In genomic region chr6:40077315-40077714, GRCh38 we compare ENCODE assay signal across 29 cellular contexts.
"Had no signal": no experiment of that assay in that cellular context is flagged by ENCODE, and none has a peak within 500 bp of the region (broad histone marks: within the 10 kb centered on the region; RNA-seq: fewer than 3 reads in every experiment).

No MANE protein-coding gene starts in this region.

- H3K4me1 Mint-ChIP-seq: activated CD4-positive, alpha-beta T cell treated with anti-CD3 and anti-CD28 coated beads, Interleukin-2, amount 10 ng/mL, durations not matched to agents 24 days and 14 days; activated naive CD8-positive, alpha-beta T cell treated with anti-CD3 and anti-CD28 coated beads, Interleukin-2, amount 10 ng/mL, durations not matched to agents 7 days and 5 days; activated T-helper 17 cell treated with anti-CD3 and anti-CD28 coated beads, Interleukin-2, amount 50 U/mL, for 72 hours had no signal

- H3K9ac ChIP-seq: KMS-11, SK-N-SH had no signal

- H3K4me2 ChIP-seq: KMS-11, SK-N-SH had no signal

- H3K27me3 ChIP-seq: body of pancreas, Peyer's patch, SJSA1 had no signal

- H3K9me3 Mint-ChIP-seq: activated CD4-positive, alpha-beta T cell treated with anti-CD3 and anti-CD28 coated beads, Interleukin-2, amount 10 ng/mL, durations not matched to agents 24 days and 14 days; activated CD8-positive, alpha-beta T cell treated with anti-CD3 and anti-CD28 coated beads for 36 hours; activated naive CD8-positive, alpha-beta T cell treated with anti-CD3 and anti-CD28 coated beads, Interleukin-2, amount 10 ng/mL, durations not matched to agents 7 days and 5 days; activated T-helper 17 cell treated with anti-CD3 and anti-CD28 coated beads, Interleukin-2, amount 50 U/mL, for 72 hours; T-helper 1 cell treated with Interleukin-12 subunit alpha and Interleukin-12 subunit beta and Interleukin-4 antibody, amounts not matched to agents 30 μg/mL and 1 μg/mL, for 36 hours; T-helper 2 cell treated with Interferon-gamma antibody and Interleukin-4, amounts not matched to agents 5 μg/mL and 100 μg/mL, for 36 hours had no signal

- H3K36me3 Mint-ChIP-seq: activated naive CD8-positive, alpha-beta T cell treated with anti-CD3 and anti-CD28 coated beads, Interleukin-2, amount 10 ng/mL, durations not matched to agents 7 days and 5 days had no signal

- H3K9me3 ChIP-seq: body of pancreas, Peyer's patch, SJSA1, SK-N-SH had no signal

- DNase-seq: activated CD4-positive, alpha-beta T cell treated with anti-CD3 and anti-CD28 coated beads, Interleukin-2, amount 10 ng/mL, durations not matched to agents 24 days and 14 days; activated CD4-positive, alpha-beta T cell treated with anti-CD3 and anti-CD28 coated beads, Interleukin-2, amount 50 U/mL, for 4 hours; activated CD8-positive, alpha-beta T cell treated with anti-CD3 and anti-CD28 coated beads for 36 hours; activated effector memory CD4-positive, alpha-beta T cell treated with anti-CD3 and anti-CD28 coated beads, Interleukin-2, amount 50 U/mL, for 16 hours; activated naive CD4-positive, alpha-beta T cell; activated naive CD4-positive, alpha-beta T cell treated with anti-CD3 and anti-CD28 coated beads, Interleukin-2, amount 50 U/mL, for 16 hours; activated naive CD8-positive, alpha-beta T cell treated with anti-CD3 and anti-CD28 coated beads, Interleukin-2, amount 10 ng/mL, durations not matched to agents 7 days and 5 days; activated T-cell treated with anti-CD3 and anti-CD28 coated beads, Interleukin-2, amount 50 U/mL, for 1 hour; activated T-cell treated with anti-CD3 and anti-CD28 coated beads, Interleukin-2, amount 50 U/mL, for 72 hours; body of pancreas; central memory CD4-positive, alpha-beta T cell; NCI-H1105; NCI-H1417 treated with DMSO at 0.1 percent for 48 hours; NCI-H187 treated with DMSO at 0.1 percent for 48 hours; NCI-H2081; NCI-H345; NCI-H526; NCI-H748 treated with DMSO at 0.1 percent for 48 hours; NK-92 treated with Interleukin-12 subunit alpha and Interleukin-12 subunit beta, amount 100 ng/mL, for 24 hours; PC-3; Peyer's patch; RPMI8226; SHP77 treated with DMSO at 0.1 percent for 48 hours; SK-N-SH had no signal

- H3K4me3 ChIP-seq: body of pancreas, Peyer's patch, SJSA1 had no signal

- H3K4me1 ChIP-seq: body of pancreas, Peyer's patch, SJSA1 had no signal

- H3K27ac ChIP-seq: body of pancreas, KMS-11, Peyer's patch, SJSA1 had no signal

- H3K4me3 Mint-ChIP-seq: activated CD4-positive, alpha-beta T cell treated with anti-CD3 and anti-CD28 coated beads, Interleukin-2, amount 10 ng/mL, durations not matched to agents 24 days and 14 days; activated CD8-positive, alpha-beta T cell treated with anti-CD3 and anti-CD28 coated beads for 36 hours; activated naive CD8-positive, alpha-beta T cell treated with anti-CD3 and anti-CD28 coated beads, Interleukin-2, amount 10 ng/mL, durations not matched to agents 7 days and 5 days; activated T-cell treated with anti-CD3 and anti-CD28 coated beads, Interleukin-2, amount 50 U/mL, for 72 hours; activated T-helper 17 cell treated with anti-CD3 and anti-CD28 coated beads, Interleukin-2, amount 50 U/mL, for 72 hours; T-helper 1 cell treated with Interleukin-12 subunit alpha and Interleukin-12 subunit beta and Interleukin-4 antibody, amounts not matched to agents 30 μg/mL and 1 μg/mL, for 36 hours; T-helper 2 cell treated with Interferon-gamma antibody and Interleukin-4, amounts not matched to agents 5 μg/mL and 100 μg/mL, for 36 hours had no signal

- H3K36me3 ChIP-seq: Peyer's patch, SJSA1 had no signal

- H3K9me2 ChIP-seq: SK-N-SH had no signal

- H3K27ac Mint-ChIP-seq: activated CD4-positive, alpha-beta T cell treated with anti-CD3 and anti-CD28 coated beads, Interleukin-2, amount 10 ng/mL, durations not matched to agents 24 days and 14 days; activated CD8-positive, alpha-beta T cell treated with anti-CD3 and anti-CD28 coated beads for 36 hours; activated naive CD8-positive, alpha-beta T cell treated with anti-CD3 and anti-CD28 coated beads, Interleukin-2, amount 10 ng/mL, durations not matched to agents 7 days and 5 days; activated T-cell treated with anti-CD3 and anti-CD28 coated beads, Interleukin-2, amount 50 U/mL, for 72 hours; activated T-helper 17 cell treated with anti-CD3 and anti-CD28 coated beads, Interleukin-2, amount 50 U/mL, for 72 hours; T-helper 1 cell treated with Interleukin-12 subunit alpha and Interleukin-12 subunit beta and Interleukin-4 antibody, amounts not matched to agents 30 μg/mL and 1 μg/mL, for 36 hours; T-helper 2 cell treated with Interferon-gamma antibody and Interleukin-4, amounts not matched to agents 5 μg/mL and 100 μg/mL, for 36 hours had no signal
